ENCODE assay signal across 18 cellular contexts in the genomic region with DNA sequence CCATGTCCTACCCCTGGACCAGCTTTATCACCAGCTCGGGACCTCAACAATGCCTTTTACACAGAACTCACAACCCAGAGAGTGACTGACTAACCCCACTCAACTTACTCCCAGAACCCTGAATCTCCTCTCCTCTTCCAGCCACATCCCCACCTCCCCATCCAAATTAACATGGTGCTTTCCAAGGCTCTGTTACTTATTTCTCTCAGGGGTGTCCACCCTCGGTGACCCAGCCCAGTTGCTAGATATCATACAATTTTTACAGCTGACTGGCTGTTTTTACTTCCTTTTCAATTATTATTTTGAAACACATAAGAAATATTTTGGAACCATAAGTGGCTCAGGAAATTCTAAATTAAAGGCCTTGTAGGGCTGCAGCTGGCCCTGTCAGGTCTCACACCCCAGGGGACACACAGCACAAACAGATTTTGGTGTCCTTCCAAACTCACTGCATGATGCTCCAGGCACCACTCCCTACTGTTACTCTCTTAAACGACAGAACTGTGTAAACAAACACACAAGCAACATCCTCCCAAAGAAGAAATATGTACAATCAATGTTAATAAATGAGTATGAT.
"Had no signal": no experiment of that assay in that cellular context is flagged by ENCODE, and none has a peak within 500 bp of the region (broad histone marks: within the 10 kb centered on the region; RNA-seq: fewer than 3 reads in every experiment).

No MANE protein-coding gene starts in this region.

- H3K4me3 ChIP-seq: body of pancreas, lower lobe of right lung, transverse colon, vagina had no signal

- H3K27ac ChIP-seq: body of pancreas, lower lobe of right lung, neutrophil, parathyroid adenoma, transverse colon, vagina, VCaP had no signal

- H3K36me3 ChIP-seq: lower lobe of right lung, neutrophil, transverse colon, vagina had no signal

- H3K4me1 ChIP-seq: body of pancreas, lower lobe of right lung, parathyroid adenoma, transverse colon had no signal

- FAIRE-seq: colon, frontal cortex had no signal

- DNase-seq: activated CD4-positive, alpha-beta T cell treated with anti-CD3 and anti-CD28 coated beads, Interleukin-2, amount 50 U/mL, for 1 hour; activated CD4-positive, CD25-positive, alpha-beta regulatory T cell treated with anti-CD3 and anti-CD28 coated beads, Interleukin-2, amount 50 U/mL, for 72 hours; activated CD8-positive, alpha-beta memory T cell treated with anti-CD3 and anti-CD28 coated beads, Interleukin-2, amount 50 U/mL, for 4 hours; activated naive CD4-positive, alpha-beta T cell treated with anti-CD3 and anti-CD28 coated beads for 36 hours; activated T-cell treated with anti-CD3 and anti-CD28 coated beads, Interleukin-2, amount 50 U/mL, for 4 hours; caudate nucleus; lower lobe of right lung; stimulated activated naive CD8-positive, alpha-beta T cell treated with anti-CD3 and anti-CD28 coated beads, Interleukin-15, Interleukin-2, amounts not matched to agents 100 U/mL and 50 U/mL, for 24 hours; T-helper 17 cell; transverse colon had no signal

- H3K9me3 ChIP-seq: neutrophil, transverse colon, vagina had no signal

- ATAC-seq: activated T-cell treated with anti-CD3 and anti-CD28 coated beads, Interleukin-2, amount 50 U/mL, for 4 hours; body of pancreas; lower lobe of right lung; natural killer cell treated with Interleukin-12 subunit alpha and Interleukin-12 subunit beta and Interleukin-15 and Interleukin-18, amount 100 ng/mL, for 72 hours; stimulated activated naive CD8-positive, alpha-beta T cell treated with anti-CD3 and anti-CD28 coated beads, Interleukin-15, Interleukin-2, amounts not matched to agents 100 U/mL and 50 U/mL, for 24 hours; T-helper 17 cell had no signal

- H3K27me3 ChIP-seq: body of pancreas, neutrophil, transverse colon, vagina had no signal
